ENCODE assay signal across 25 cellular contexts in genomic region chr19:50792852-50793250, GRCh38. TPM values are rescaled to one million over a fixed set of nuclear protein-coding genes. Genes with fewer than 3 reads are reported as not detected.
"Had no signal": no experiment of that assay in that cellular context is flagged by ENCODE, and none has a peak within 500 bp of the region (broad histone marks: within the 10 kb centered on the region; RNA-seq: fewer than 3 reads in every experiment).

No MANE protein-coding gene starts in this region.

- DNase-seq: activated CD4-positive, alpha-beta memory T cell treated with anti-CD3 and anti-CD28 coated beads for 36 hours; activated CD4-positive, alpha-beta T cell treated with anti-CD3 and anti-CD28 coated beads, Interleukin-2, amount 10 ng/mL, durations not matched to agents 24 days and 14 days; activated CD4-positive, CD25-positive, alpha-beta regulatory T cell treated with anti-CD3 and anti-CD28 coated beads, Interleukin-2, amount 50 U/mL, for 72 hours; activated CD8-positive, alpha-beta memory T cell treated with anti-CD3 and anti-CD28 coated beads, Interleukin-2, amount 50 U/mL, for 4 hours; activated effector memory CD4-positive, alpha-beta T cell treated with anti-CD3 and anti-CD28 coated beads, Interleukin-2, amount 50 U/mL, for 16 hours; activated naive CD4-positive, alpha-beta T cell treated with anti-CD3 and anti-CD28 coated beads for 36 hours; activated naive CD8-positive, alpha-beta T cell treated with anti-CD3 and anti-CD28 coated beads for 36 hours; activated T-cell treated with anti-CD3 and anti-CD28 coated beads, Interleukin-2, amount 50 U/mL, for 1 hour; adrenal gland; cerebellar nuclear complex; colonic mucosa; effector CD8-positive, alpha-beta T cell; islet precursor cell; left ventricle myocardium inferior; mesendoderm; natural killer cell; posterior cingulate gyrus; right cardiac atrium; spleen; stimulated activated CD4-positive, alpha-beta T cell treated with anti-CD3 and anti-CD28 coated beads, Interleukin-4, amount 100 ng/mL, for 1 hour; stimulated activated naive CD8-positive, alpha-beta T cell treated with anti-CD3 and anti-CD28 coated beads, Interleukin-15, Interleukin-2, amounts not matched to agents 100 U/mL and 50 U/mL, for 24 hours; testis; trophoblast cell had no signal

- ATAC-seq: natural killer cell; right cardiac atrium; stimulated activated naive CD8-positive, alpha-beta T cell treated with anti-CD3 and anti-CD28 coated beads, Interleukin-15, Interleukin-2, amounts not matched to agents 100 U/mL and 50 U/mL, for 24 hours had no signal

RNA-seq across cellular contexts. Expression of gene ACP4, which starts 2.6 kb away (rescaled TPM):
- polyA plus RNA-seq: adrenal gland, lung, right cardiac atrium, spleen had no signal

RNA-seq across cellular contexts. Expression of gene GPR32, which starts 22.6 kb away (rescaled TPM):
- polyA plus RNA-seq: adrenal gland, cardiac muscle cell, lung, right cardiac atrium, spleen had no signal

RNA-seq across cellular contexts. Expression of gene KLK1, which starts 30.7 kb away (rescaled TPM):
- polyA plus RNA-seq: cardiac muscle cell had no signal

RNA-seq across cellular contexts. Expression of gene KLK15, which starts 40.5 kb away (rescaled TPM):
- polyA plus RNA-seq: cardiac muscle cell, lung, right cardiac atrium had no signal
